8 cellular contexts compared by ENCODE assay signal in the genomic region with DNA sequence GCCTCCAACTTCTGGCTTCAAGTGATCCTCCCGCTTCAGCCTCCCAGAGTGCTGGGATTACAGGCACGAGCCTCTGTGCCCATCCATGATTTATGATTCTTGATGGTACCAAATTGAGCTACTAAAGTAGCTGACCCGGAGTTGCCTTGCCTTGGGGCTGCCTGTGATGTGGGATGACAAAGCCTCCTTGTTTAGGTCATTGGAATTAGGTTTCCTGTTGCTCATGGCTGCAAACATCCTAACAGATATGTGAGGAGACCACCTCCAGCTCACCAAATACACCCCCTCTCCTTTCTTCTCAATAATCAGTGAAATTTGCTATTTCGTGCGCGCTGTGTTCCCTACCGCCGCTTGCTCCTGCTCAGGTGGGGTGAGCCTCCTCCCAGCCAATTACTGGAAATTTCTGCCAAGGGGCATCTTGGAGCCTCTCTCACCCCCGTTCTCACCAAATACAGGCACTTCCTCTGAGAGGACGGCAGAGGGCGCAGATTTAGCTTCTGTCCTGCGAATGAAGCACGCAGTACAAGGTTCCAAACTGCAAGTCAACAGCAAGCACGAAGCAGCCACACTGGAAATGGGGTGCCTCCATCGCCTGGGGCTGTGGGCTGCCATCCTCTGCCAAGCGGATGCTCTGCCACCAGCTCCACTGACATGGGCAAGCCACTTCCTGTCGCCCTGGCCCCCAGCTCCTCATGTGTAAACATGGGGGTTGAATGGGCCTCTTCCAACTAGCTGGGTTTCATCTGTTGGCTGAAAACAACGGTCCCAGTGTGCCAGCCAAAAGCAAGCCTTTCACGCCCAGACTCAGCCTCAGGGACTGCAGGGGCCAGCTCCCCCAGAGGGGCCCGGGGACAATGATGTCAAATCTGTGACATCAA.
DNase-seq lines count a peak whose midpoint lies in the region; ATAC-seq and TF ChIP-seq lines count a peak whose summit lies in the region.

No MANE protein-coding gene starts in this region.

- DNase-seq in AG08395 (ENCODE audit: low spot score) (peak; percentile 82), NCI-H1930 (lab: John Stamatoyannopoulos, UW) (peak; percentile 23 to 50), activated B cell treated with CpG ODN at 0.5 μM for 24 hours (peak; percentile 48), T47D (ENCODE audit: low read depth in 1 of 2, low spot score in 1 of 2) (peak; percentile 67 to 82), inferior parietal cortex (ENCODE audit: extremely low spot score) (peak; percentile 81)
- DNase-seq in stimulated activated CD4-positive, alpha-beta T cell treated with anti-CD3 and anti-CD28 coated beads, Interleukin-15, amount 100 ng/mL, for 1 hour (ENCODE audit: low read depth in 1 of 2, low spot score in 1 of 2): peak; percentile 40 to 59

- H3K27me3 Mint-ChIP-seq in activated B cell treated with CpG ODN at 0.5 μM for 24 hours: no peaks in the 10 kb centered on the region

- POLR2A ChIA-PET in activated B cell treated with CpG ODN at 0.5 μM for 24 hours (lab: Charles Lee): interaction anchor here (0.6 to 2.4 kb wide), 4 partner anchors 101 to 259 kb away, joined by 3 to 7 read pairs (median 4); no protein-coding TSS in a partner anchor

- no peaks in the 10 kb centered on the region for H3K9me3 Mint-ChIP-seq in activated B cell treated with CpG ODN at 0.5 μM for 24 hours

- no peak overlapping the region for H3K27ac Mint-ChIP-seq in activated B cell treated with CpG ODN at 0.5 μM for 24 hours

- CTCF ChIA-PET in activated B cell treated with CpG ODN at 0.5 μM for 24 hours (lab: Charles Lee): interaction anchor here (0.7 to 4.9 kb wide), 16 partner anchors 17 to 385 kb away, joined by 3 to 78 read pairs (median 4); no protein-coding TSS in a partner anchor

- in situ Hi-C loops in T47D (cut with HindIII; ENCODE audit: low pct_unique_long_range_greater_than_20kb, low sequenced_read_pairs): no loop called here

- H3K4me3 Mint-ChIP-seq in activated B cell treated with CpG ODN at 0.5 μM for 24 hours: no peak overlapping the region

- peaks cover 7% of the 10 kb centered on the region for H3K4me1 Mint-ChIP-seq in activated B cell treated with CpG ODN at 0.5 μM for 24 hours

- intact Hi-C loops in activated B cell treated with CpG ODN at 0.5 μM for 24 hours (cut with micrococcal nuclease): loop anchor here (1.0 to 5.0 kb wide), 3 partner anchors 101 to 395 kb away; no protein-coding TSS in a partner anchor

- no peak for TF ChIP-seq CTCF in activated B cell treated with CpG ODN at 0.5 μM for 24 hours (IDR thresholded peaks at IDR 0.05)

- peak; percentile 48 for ATAC-seq in GM18868 (IDR thresholded peaks at IDR 0.05; ENCODE audit: unreplicated experiment)
- peak; percentile 85 for ATAC-seq in activated B cell treated with CpG ODN at 0.5 μM for 24 hours (ENCODE audit: low read depth)
- ATAC-seq in HG03442 (IDR thresholded peaks at IDR 0.05; ENCODE audit: unreplicated experiment): no peak

- H3K36me3 Mint-ChIP-seq in activated B cell treated with CpG ODN at 0.5 μM for 24 hours (ENCODE audit: low read depth): no peaks in the 10 kb centered on the region
